In genomic region chr2:114038710-114039109, GRCh38 we compare ENCODE assay signal across 31 cellular contexts.
"Had no signal": no experiment of that assay in that cellular context is flagged by ENCODE, and none has a peak within 500 bp of the region (broad histone marks: within the 10 kb centered on the region; RNA-seq: fewer than 3 reads in every experiment).

No MANE protein-coding gene starts in this region.

- ATAC-seq: activated CD8-positive, alpha-beta T cell treated with anti-CD3 and anti-CD28 coated beads for 36 hours; activated naive CD4-positive, alpha-beta T cell treated with anti-CD3 and anti-CD28 coated beads, Interleukin-2, amount 50 U/mL, for 72 hours; body of pancreas had no signal

- H3K4me3 ChIP-seq: adrenal gland, body of pancreas, breast epithelium had no signal

- H3K27me3 ChIP-seq: adrenal gland, body of pancreas, brain microvascular endothelial cell, breast epithelium had no signal

- FAIRE-seq: astrocyte, TTC549 had no signal

- H3K27ac ChIP-seq: adrenal gland, body of pancreas, brain microvascular endothelial cell, breast epithelium, VCaP had no signal

- DNase-seq: activated B cell treated with CpG ODN at 0.5 μM for 24 hours; activated CD4-positive, alpha-beta memory T cell treated with anti-CD3 and anti-CD28 coated beads for 36 hours; activated CD4-positive, alpha-beta T cell treated with anti-CD3 and anti-CD28 coated beads for 4 hours; activated CD4-positive, alpha-beta T cell treated with anti-CD3 and anti-CD28 coated beads, Interleukin-2, amount 10 ng/mL, durations not matched to agents 24 days and 14 days; activated CD4-positive, alpha-beta T cell treated with anti-CD3 and anti-CD28 coated beads, Interleukin-2, amount 50 U/mL, for 1 hour; activated CD4-positive, alpha-beta T cell treated with anti-CD3 and anti-CD28 coated beads, Interleukin-2, amount 50 U/mL, for 4 hours; activated CD4-positive, CD25-positive, alpha-beta regulatory T cell treated with anti-CD3 and anti-CD28 coated beads, Interleukin-2, amount 50 U/mL, for 72 hours; activated CD8-positive, alpha-beta memory T cell treated with anti-CD3 and anti-CD28 coated beads, Interleukin-2, amount 50 U/mL, for 48 hours; activated CD8-positive, alpha-beta T cell treated with anti-CD3 and anti-CD28 coated beads for 36 hours; activated effector memory CD4-positive, alpha-beta T cell treated with Interleukin-2 at 50 U/mL for 16 hours; activated gamma-delta T cell; activated naive CD4-positive, alpha-beta T cell; activated naive CD4-positive, alpha-beta T cell treated with anti-CD3 and anti-CD28 coated beads for 36 hours; activated naive CD4-positive, alpha-beta T cell treated with anti-CD3 and anti-CD28 coated beads, Interleukin-2, amount 50 U/mL, for 16 hours; activated naive CD8-positive, alpha-beta T cell treated with anti-CD3 and anti-CD28 coated beads for 36 hours; activated T-cell treated with anti-CD3 and anti-CD28 coated beads, Interleukin-2, amount 50 U/mL, for 24 hours; activated T-cell treated with anti-CD3 and anti-CD28 coated beads, Interleukin-2, amount 50 U/mL, for 48 hours; adrenal gland; amniotic stem cell; aorta; body of pancreas; brain microvascular endothelial cell; central memory CD4-positive, alpha-beta T cell; T-helper 1 cell; T-helper 2 cell; T-helper 9 cell had no signal

- H3K36me3 ChIP-seq: adrenal gland, brain microvascular endothelial cell, breast epithelium had no signal

- H3K4me1 ChIP-seq: adrenal gland, body of pancreas, breast epithelium had no signal

- H3K9me3 ChIP-seq: adrenal gland, body of pancreas, breast epithelium had no signal
